8 cellular contexts compared by ENCODE assay signal in the genomic region with DNA sequence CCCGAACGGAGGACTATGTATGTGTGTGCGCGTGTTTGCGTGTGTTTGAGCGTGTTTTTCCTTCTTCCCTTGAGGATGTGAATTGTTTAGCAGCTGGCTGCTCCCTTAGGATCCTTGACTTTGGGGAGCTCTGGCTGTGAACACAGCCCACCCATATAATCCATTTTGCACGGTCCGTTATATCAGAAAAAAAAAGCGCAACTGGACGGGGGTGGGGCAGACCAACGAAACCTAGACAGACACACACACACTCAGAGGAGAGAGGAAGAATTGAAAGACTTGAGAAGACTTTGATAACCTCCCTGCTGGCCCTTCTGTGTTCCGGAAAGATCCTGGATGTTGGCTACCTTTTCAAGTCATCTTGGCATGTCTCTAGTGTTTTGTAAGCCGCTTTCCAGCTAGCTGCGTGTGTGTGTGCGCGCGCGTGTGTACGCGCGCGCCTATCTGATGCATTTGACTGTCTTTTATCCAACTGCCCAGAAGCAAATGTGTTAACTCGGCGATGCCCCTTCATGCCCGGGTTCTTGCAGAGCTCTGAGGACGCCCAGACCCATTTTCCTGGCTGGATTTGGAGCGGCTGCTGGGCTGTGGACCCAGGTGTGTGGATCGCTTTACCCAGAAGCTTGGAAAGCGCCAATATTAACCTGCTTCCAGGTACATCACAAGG. TPM values are rescaled to one million over a fixed set of nuclear protein-coding genes. Genes with fewer than 3 reads are reported as not detected.
DNase-seq lines count a peak whose midpoint lies in the region; ATAC-seq, FAIRE-seq and TF ChIP-seq lines count a peak whose summit lies in the region.

No MANE protein-coding gene starts in this region.

- H3K36me3 ChIP-seq in hepatocyte (replicated peaks; ENCODE audit: insufficient read depth, low read depth) (no peaks in the 10 kb centered on the region), smooth muscle cell (ENCODE audit: low read depth) (no peaks in the 10 kb centered on the region)

- H3K4me1 ChIP-seq in A549 (peaks cover 12% of the 10 kb centered on the region; the same call in 1 of the 3 replicates), hepatocyte (ENCODE audit: insufficient read depth) (no peaks in the 10 kb centered on the region), smooth muscle cell (ENCODE audit: low read depth) (peaks cover 18% of the 10 kb centered on the region)

- H3K4me3 ChIP-seq in A549: peak overlapping the region; percentile 43
- peak overlapping the region; percentile 93 for H3K4me3 ChIP-seq in hepatocyte
- peak overlapping the region; percentile 81 for H3K4me3 ChIP-seq in smooth muscle cell

- H3K4me2 ChIP-seq in A549 (peak overlapping the region; percentile 86), hepatocyte (peak overlapping the region; percentile 92), smooth muscle cell (peak overlapping the region; percentile 97)

- H3K79me2 ChIP-seq in hepatocyte: peaks cover 17% of the 10 kb centered on the region
- H3K79me2 ChIP-seq in smooth muscle cell (ENCODE audit: low read depth): peaks cover 86% of the 10 kb centered on the region

- TF ChIP-seq POLR2A in A549 (IDR thresholded peaks at IDR 0.05; ENCODE audit: low read length): no peak

- CTCF ChIA-PET in A549 (lab: Yijun Ruan, JAX): no interaction called here
- CTCF ChIA-PET in activated CD8-positive, alpha-beta T cell treated with anti-CD3 and anti-CD28 coated beads for 36 hours (lab: Charles Lee): interaction anchor here (0.8 kb wide), 1 partner anchor 218 kb away, joined by 3 read pairs; no protein-coding TSS in a partner anchor

- peak overlapping the region; percentile 45 for H3K9ac ChIP-seq in smooth muscle cell (ENCODE audit: low read depth)

- H3K27me3 Mint-ChIP-seq in activated CD8-positive, alpha-beta T cell treated with anti-CD3 and anti-CD28 coated beads for 36 hours: peaks cover 72% of the 10 kb centered on the region

- H4K20me1 ChIP-seq in hepatocyte (ENCODE audit: insufficient read depth, poor library complexity, severe bottlenecking) (peaks cover 4% of the 10 kb centered on the region), smooth muscle cell (ENCODE audit: low read depth) (peaks cover 16% of the 10 kb centered on the region)

- intact Hi-C loops in activated CD8-positive, alpha-beta T cell treated with anti-CD3 and anti-CD28 coated beads for 36 hours (cut with micrococcal nuclease): no loop called here
- intact Hi-C loops in left colon (cut with DNase I, micrococcal nuclease): no loop called here

- H3K4me3 Mint-ChIP-seq in activated CD8-positive, alpha-beta T cell treated with anti-CD3 and anti-CD28 coated beads for 36 hours: peak overlapping the region; percentile 42

- H3K27ac ChIP-seq in A549 (no peak overlapping the region), hepatocyte (peak overlapping the region; percentile 89), smooth muscle cell (ENCODE audit: low read depth) (peak overlapping the region; percentile 72)

- DNase-seq in A549 (ENCODE audit: low read depth in 1 of 2, low spot score in 1 of 2): no peak
- peak; percentile 10 for DNase-seq in HK-2 (ENCODE audit: unreplicated experiment)
- no peak for DNase-seq in activated CD8-positive, alpha-beta T cell treated with anti-CD3 and anti-CD28 coated beads for 36 hours
- peak; percentile 18 for DNase-seq in hepatocyte (ENCODE audit: low spot score)
- no peak for DNase-seq in smooth muscle cell (lab: John Stamatoyannopoulos, UW; ENCODE audit: unreplicated experiment)
- DNase-seq in SW 1271 (lab: John Stamatoyannopoulos, UW): no peak
- DNase-seq in left colon: no peak

- H3K9me2 ChIP-seq in hepatocyte (replicated peaks; ENCODE audit: insufficient read depth): no peaks in the 10 kb centered on the region

- no peaks in the 10 kb centered on the region for H3K36me3 Mint-ChIP-seq in activated CD8-positive, alpha-beta T cell treated with anti-CD3 and anti-CD28 coated beads for 36 hours (ENCODE audit: low read depth)

- WGBS in A549 (ENCODE audit: missing lambda C conversion rate): 3% methylated on average over 29 of the region's 29 CpGs
- WGBS in hepatocyte (ENCODE audit: low lambda C conversion rate, missing lambda C conversion rate): under 1% methylated on average over 29 of the region's 29 CpGs
- 2% methylated on average over 29 of the region's 29 CpGs for WGBS in smooth muscle cell (ENCODE audit: low lambda C conversion rate)

- H3K9me3 ChIP-seq in A549: no peaks in the 10 kb centered on the region
- H3K9me3 ChIP-seq in hepatocyte (ENCODE audit: low read depth): no peaks in the 10 kb centered on the region
- H3K9me3 ChIP-seq in smooth muscle cell (replicated peaks; ENCODE audit: low read depth): no peaks in the 10 kb centered on the region

- no peak overlapping the region for H3K27ac Mint-ChIP-seq in activated CD8-positive, alpha-beta T cell treated with anti-CD3 and anti-CD28 coated beads for 36 hours

- peaks cover 40% of the 10 kb centered on the region for H3K27me3 ChIP-seq in hepatocyte
- H3K27me3 ChIP-seq in smooth muscle cell (ENCODE audit: low read depth): no peaks in the 10 kb centered on the region

- H3K9me3 Mint-ChIP-seq in activated CD8-positive, alpha-beta T cell treated with anti-CD3 and anti-CD28 coated beads for 36 hours: no peaks in the 10 kb centered on the region

- ATAC-seq in A549 (peak in 1 of 2 experiments; percentile 10; a peak in 3 of 6 replicates), left colon (no peak), GM18502 (IDR thresholded peaks at IDR 0.05; ENCODE audit: poor library complexity, unreplicated experiment) (no peak)
- ATAC-seq in activated CD8-positive, alpha-beta T cell treated with anti-CD3 and anti-CD28 coated beads for 36 hours: peak; percentile 8

- peaks cover 22% of the 10 kb centered on the region for H3K4me1 Mint-ChIP-seq in activated CD8-positive, alpha-beta T cell treated with anti-CD3 and anti-CD28 coated beads for 36 hours (ENCODE audit: low read depth)

- TF ChIP-seq CTCF in A549 (IDR thresholded peaks at IDR 0.05) (no peak), hepatocyte (IDR thresholded peaks at IDR 0.05; ENCODE audit: poor library complexity) (no peak), smooth muscle cell (IDR thresholded peaks at IDR 0.05; ENCODE audit: borderline replicate concordance, insufficient read depth, poor library complexity, severe bottlenecking) (no peak)
- TF ChIP-seq CTCF in activated CD8-positive, alpha-beta T cell treated with anti-CD3 and anti-CD28 coated beads for 36 hours (IDR thresholded peaks at IDR 0.05): no peak

- no peak for FAIRE-seq in A549 (lab: Jason Lieb, UNC)

- H3F3A ChIP-seq in smooth muscle cell (ENCODE audit: low read depth): peaks cover 7% of the 10 kb centered on the region

- POLR2A ChIA-PET in A549 (lab: Yijun Ruan, JAX): no interaction called here
- POLR2A ChIA-PET in activated CD8-positive, alpha-beta T cell treated with anti-CD3 and anti-CD28 coated beads for 36 hours (lab: Charles Lee): no interaction called here

- no peak for TF ChIP-seq EP300 in A549 (IDR thresholded peaks at IDR 0.05)

- H2AFZ ChIP-seq in hepatocyte (peak overlapping the region; percentile 97), smooth muscle cell (ENCODE audit: low read depth) (peak overlapping the region; percentile 99)

- no peak for TF ChIP-seq RAD21 in A549 (conservative IDR thresholded peaks at IDR 0.05 in 1 of 2, IDR thresholded peaks at IDR 0.05 in 1 of 2)

TF ChIP-seq in A549, 52 proteins besides CTCF, POLR2A, EP300 and RAD21:
- TF ChIP-seq NR3C1 (IDR thresholded peaks at IDR 0.05) (no peak), SMC3 (IDR thresholded peaks at IDR 0.05) (no peak), MAZ (IDR thresholded peaks at IDR 0.05; ENCODE audit: borderline replicate concordance, low read depth, low read length) (no peak)
- TF ChIP-seq, protein P1, sequence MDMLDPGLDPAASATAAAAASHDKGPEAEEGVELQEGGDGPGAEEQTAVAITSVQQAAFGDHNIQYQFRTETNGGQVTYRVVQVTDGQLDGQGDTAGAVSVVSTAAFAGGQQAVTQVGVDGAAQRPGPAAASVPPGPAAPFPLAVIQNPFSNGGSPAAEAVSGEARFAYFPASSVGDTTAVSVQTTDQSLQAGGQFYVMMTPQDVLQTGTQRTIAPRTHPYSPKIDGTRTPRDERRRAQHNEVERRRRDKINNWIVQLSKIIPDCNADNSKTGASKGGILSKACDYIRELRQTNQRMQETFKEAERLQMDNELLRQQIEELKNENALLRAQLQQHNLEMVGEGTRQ (IDR thresholded peaks at IDR 0.05): no peak

RNA-seq across cellular contexts. Expression of a gene that starts 0.6 kb away (rescaled TPM):
- not detected in 2 replicates for polyA plus RNA-seq in A549 (2011; rRNA removed)
- polyA plus RNA-seq in A549 (2012; cell fraction: cytosol; rRNA removed): not detected in 2 replicates
- polyA plus RNA-seq in A549 (2012; cell fraction: nucleus; rRNA removed): not detected in 2 replicates
- not detected in 3 replicates for polyA plus RNA-seq in A549 (2017; fragmentation: RNase III; extraction: RNeasy Plus Mini Kit Qiagen cat#74134 plus additional on column Dnase treatment)
- not detected in 2 replicates for polyA minus RNA-seq in A549 (2011; rRNA and poly(A)+ RNA removed)
- total RNA-seq in activated CD8-positive, alpha-beta T cell treated with anti-CD3 and anti-CD28 coated beads for 36 hours: not detected
- total RNA-seq in hepatocyte: 8.7 and 8.8 TPM in 2 replicates
- 1.8 and 3.3 TPM in 2 replicates for polyA plus RNA-seq in hepatocyte
- total RNA-seq in smooth muscle cell: 33.8 and 44.6 TPM in 2 replicates
- polyA plus RNA-seq in smooth muscle cell: 12.7 and 22.1 TPM in 2 replicates
- 1 to 10 TPM in 1 of 2 donors, under 1 TPM in 1; 0.37 to 1.1 TPM for total RNA-seq in left colon

Comparison
In these comparisons a context has a peak if more than half of its experiments do, and no peak if none do; other contexts are left out.
1. DNase-seq: peak in HK-2 (single experiment) and hepatocyte (single experiment); none in A549 (0 of 2), activated CD8-positive, alpha-beta T cell treated with anti-CD3 and anti-CD28 coated beads for 36 hours (single experiment), smooth muscle cell (single experiment), SW 1271 (0 of 2) and left colon (0 of 2).
2. H3K27ac ChIP-seq: peak in hepatocyte (single experiment) and smooth muscle cell (single experiment); none in A549 (0 of 2).
3. H3K4me3 ChIP-seq: peak in every context shown above with its lines; median percentile 93 in hepatocyte; 81 in smooth muscle cell; 43 in A549.
4. Peak in every context shown above with its lines, with median percentiles within 50 percentile points of each other: H3K4me2 ChIP-seq.